ENCODE assay signal across 20 cellular contexts in the genomic region with DNA sequence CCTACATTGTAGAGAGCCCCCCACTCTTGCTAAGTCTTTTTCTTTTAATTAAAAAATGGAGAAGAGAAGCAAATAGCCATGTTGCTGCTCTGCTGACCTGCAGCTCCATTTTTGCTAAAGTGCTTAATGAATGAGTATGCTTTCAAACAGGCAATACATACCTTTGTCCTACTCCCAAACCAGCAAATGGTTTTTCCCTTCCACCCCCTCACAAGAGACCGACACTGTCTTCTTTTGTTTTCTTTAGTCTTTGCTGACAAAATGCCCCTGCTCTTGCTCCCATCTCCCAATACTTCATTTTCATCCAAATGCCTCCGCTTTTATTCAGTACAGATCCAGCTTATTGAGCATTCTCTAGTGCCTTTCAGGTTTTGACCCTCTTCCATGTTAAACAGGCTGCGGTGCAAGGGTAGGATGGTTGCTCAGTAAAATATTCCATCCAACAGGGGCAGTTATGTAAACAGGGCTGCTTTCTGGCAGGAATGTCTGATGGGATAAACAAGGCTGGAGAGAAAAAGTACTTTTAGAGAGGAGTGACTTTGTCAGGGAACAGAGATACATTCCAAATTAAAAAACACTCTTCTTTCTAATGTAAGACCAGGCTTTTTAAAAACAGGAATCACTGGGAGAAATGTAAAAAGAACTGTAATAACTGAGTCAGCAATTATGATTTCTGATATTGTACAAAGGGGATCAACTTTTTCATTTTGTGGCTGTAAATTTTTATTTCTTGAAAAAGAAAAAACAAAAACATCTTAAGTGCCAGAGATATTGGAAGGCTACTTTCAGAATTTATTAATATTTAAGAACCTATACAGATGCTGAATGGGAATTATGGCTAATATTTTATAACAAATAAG.
DNase-seq lines count a peak whose midpoint lies in the region; ATAC-seq and TF ChIP-seq lines count a peak whose summit lies in the region.
"Had no signal": no experiment of that assay in that cellular context is flagged by ENCODE, and none has a peak within 500 bp of the region (broad histone marks: within the 10 kb centered on the region; RNA-seq: fewer than 3 reads in every experiment).

No MANE protein-coding gene starts in this region.

- H3K36me3 Mint-ChIP-seq in chondrocyte (ENCODE audit: low read depth) (peaks cover 2% of the 10 kb centered on the region), HFFc6 (ENCODE audit: low read depth) (no peaks in the 10 kb centered on the region)

- no peak overlapping the region for H3K4me3 Mint-ChIP-seq in chondrocyte (ENCODE audit: unreplicated experiment)
- no peak overlapping the region for H3K4me3 Mint-ChIP-seq in HFFc6

- no peak overlapping the region for H3K27ac ChIP-seq in esophagus squamous epithelium
- H3K27ac ChIP-seq: BLaER1, body of pancreas had no signal

- peak; percentile 94 for ATAC-seq in left lobe of liver
- ATAC-seq: body of pancreas had no signal

- H3K9me3 Mint-ChIP-seq in chondrocyte (ENCODE audit: low read depth) (no peaks in the 10 kb centered on the region), HFFc6 (peaks cover 5% of the 10 kb centered on the region)

- 66 to 73% methylated on average over 2 to 3 of the region's 3 CpGs for WGBS in esophagus squamous epithelium, 2 donors

- no peak for TF ChIP-seq CTCF in chondrocyte (IDR thresholded peaks at IDR 0.05)
- no peak for TF ChIP-seq CTCF in esophagus squamous epithelium (IDR thresholded peaks at IDR 0.05)
- TF ChIP-seq CTCF in HFFc6 (IDR thresholded peaks at IDR 0.05): no peak

- H3K4me1 Mint-ChIP-seq in chondrocyte (ENCODE audit: low read depth) (peaks cover 33% of the 10 kb centered on the region), HFFc6 (ENCODE audit: low read depth) (no peaks in the 10 kb centered on the region)

- H3K4me3 ChIP-seq in HAP-1: no peak overlapping the region
- no peak overlapping the region for H3K4me3 ChIP-seq in esophagus squamous epithelium
- H3K4me3 ChIP-seq: BLaER1, body of pancreas, stomach had no signal

- H3K27me3 ChIP-seq in HAP-1 (ENCODE audit: low read depth): no peaks in the 10 kb centered on the region; the same call in 1 of the 2 replicates
- H3K27me3 ChIP-seq in esophagus squamous epithelium: no peaks in the 10 kb centered on the region
- H3K27me3 ChIP-seq: BLaER1, body of pancreas, stomach had no signal

- in situ Hi-C loops in HAP-1 (cut with MboI; ENCODE audit: low sequenced_read_pairs): no loop called here

- no peaks in the 10 kb centered on the region for H3K36me3 ChIP-seq in HAP-1 (replicated peaks)
- H3K36me3 ChIP-seq in esophagus squamous epithelium: no peaks in the 10 kb centered on the region
- H3K36me3 ChIP-seq: BLaER1, stomach had no signal

- no peaks in the 10 kb centered on the region for H3K9me3 ChIP-seq in HAP-1
- H3K9me3 ChIP-seq in esophagus squamous epithelium: no peaks in the 10 kb centered on the region
- H3K9me3 ChIP-seq: BLaER1, body of pancreas, stomach had no signal

- H3K27me3 Mint-ChIP-seq in chondrocyte (ENCODE audit: low read depth) (no peaks in the 10 kb centered on the region), HFFc6 (ENCODE audit: insufficient read depth) (no peaks in the 10 kb centered on the region; the same call in 1 of the 2 replicates)
- H3K27me3 Mint-ChIP-seq: progenitor cell of endocrine pancreas had no signal

- intact Hi-C loops in esophagus squamous epithelium (cut with DNase I): no loop called here

- DNase-seq in HAP-1 (ENCODE audit: low spot score in 2 of 2): peak; percentile 21 to 22
- no peak for DNase-seq in chondrocyte (ENCODE audit: low spot score)
- DNase-seq in left lobe of liver (ENCODE audit: low spot score): peak; percentile 57
- peak; percentile 57 for DNase-seq in putamen (ENCODE audit: low spot score)
- no peak for DNase-seq in esophagus squamous epithelium (lab: John Stamatoyannopoulos, UW)
- DNase-seq in OCI-M2 (lab: John Stamatoyannopoulos, UW; ENCODE audit: unreplicated experiment): no peak
- no peak for DNase-seq in HPDE6-E6E7 (ENCODE audit: extremely low spot score)
- DNase-seq in HFFc6: no peak
- DNase-seq: activated CD4-positive, alpha-beta T cell treated with anti-CD3 and anti-CD28 coated beads for 1 hour; activated CD8-positive, alpha-beta memory T cell treated with anti-CD3 and anti-CD28 coated beads, Interleukin-2, amount 50 U/mL, for 4 hours; activated naive CD4-positive, alpha-beta T cell; body of pancreas; DMS 273 treated with DMSO at 0.1 percent for 48 hours; glutamatergic neuron; NCI-H1417 treated with DMSO at 0.1 percent for 48 hours; SHP77 treated with DMSO at 0.1 percent for 48 hours; stimulated activated CD4-positive, alpha-beta T cell treated with anti-CD3 and anti-CD28 coated beads, Interleukin-15, amount 100 ng/mL, for 24 hours; stomach had no signal

- peaks cover 19% of the 10 kb centered on the region for H3K4me1 ChIP-seq in HAP-1
- H3K4me1 ChIP-seq in esophagus squamous epithelium: no peaks in the 10 kb centered on the region

- peak overlapping the region; percentile 18 for H3K27ac Mint-ChIP-seq in chondrocyte (ENCODE audit: unreplicated experiment)
- H3K27ac Mint-ChIP-seq in HFFc6: no peak overlapping the region
- H3K27ac Mint-ChIP-seq: progenitor cell of endocrine pancreas had no signal

- no peak for TF ChIP-seq POLR2A in esophagus squamous epithelium (IDR thresholded peaks at IDR 0.05)

Comparison
In these comparisons a context has a peak if more than half of its experiments do, and no peak if none do; other contexts are left out.
1. DNase-seq: peak in HAP-1 (2 of 2), left lobe of liver (single experiment) and putamen (single experiment); none in chondrocyte (single experiment), esophagus squamous epithelium (single experiment), OCI-M2 (single experiment), HPDE6-E6E7 (single experiment) and HFFc6 (single experiment).